Comparison of ENCODE assay signal across 8 cellular contexts in genomic region chr5:140251527-140251973, GRCh38. TPM values are rescaled to one million over a fixed set of nuclear protein-coding genes. Genes with fewer than 3 reads are reported as not detected.
DNase-seq lines count a peak whose midpoint lies in the region; ATAC-seq and TF ChIP-seq lines count a peak whose summit lies in the region.

No MANE protein-coding gene starts in this region.

- H3K27ac ChIP-seq in thyroid gland: peak overlapping the region in 1 of 3 donors; percentile 41

- H3K4me1 Mint-ChIP-seq in effector memory CD8-positive, alpha-beta T cell (ENCODE audit: low read depth in 2 of 2): peaks cover 23 to 24% of the 10 kb centered on the region in 2 donors

- H3K9me3 Mint-ChIP-seq in effector memory CD8-positive, alpha-beta T cell: no peaks in the 10 kb centered on the region

- intact Hi-C loops in thyroid gland (cut with DNase I): no loop called here

- H3K27me3 Mint-ChIP-seq in effector memory CD8-positive, alpha-beta T cell: no peaks in the 10 kb centered on the region

- TF ChIP-seq CTCF in thyroid gland (IDR thresholded peaks at IDR 0.05): no peak

- TF ChIP-seq POLR2A in thyroid gland (IDR thresholded peaks at IDR 0.05): no peak

- H3K36me3 Mint-ChIP-seq in effector memory CD8-positive, alpha-beta T cell (ENCODE audit: insufficient read depth): peaks cover 5% of the 10 kb centered on the region

- H3K27ac Mint-ChIP-seq in effector memory CD8-positive, alpha-beta T cell: peak overlapping the region; percentile 84 to 86

- no peaks in the 10 kb centered on the region for H3K9me3 ChIP-seq in thyroid gland

- H3K27me3 ChIP-seq in thyroid gland: no peaks in the 10 kb centered on the region

- no peak overlapping the region for H3K4me3 ChIP-seq in thyroid gland (replicated peaks in 1 of 3)

- H3K4me1 ChIP-seq in thyroid gland: peaks cover 30 to 65% of the 10 kb centered on the region in 2 donors

- DNase-seq in HS-27A (ENCODE audit: low read depth) (peak; percentile 78), thyroid gland (no peak)
- DNase-seq in activated CD4-positive, CD25-positive, alpha-beta regulatory T cell treated with anti-CD3 and anti-CD28 coated beads, Interleukin-2, amount 50 U/mL, for 16 hours (ENCODE audit: low read depth, low spot score): peak; percentile 21
- DNase-seq in effector memory CD8-positive, alpha-beta T cell: peak; percentile 9 to 19 (median 17)
- peak; percentile 31 to 64 for DNase-seq in stimulated activated CD4-positive, alpha-beta T cell treated with anti-CD3 and anti-CD28 coated beads, Interleukin-12 subunit alpha, Interleukin-12 subunit beta, amount 100 ng/mL, for 24 hours (ENCODE audit: low read depth in 2 of 2)
- DNase-seq in effector CD8-positive, alpha-beta T cell (lab: John Stamatoyannopoulos, UW): no peak

- no peaks in the 10 kb centered on the region for H3K36me3 ChIP-seq in thyroid gland

- WGBS in thyroid gland, 2 donors: 67 to 69% methylated on average over 5 of the region's 5 CpGs

- ATAC-seq in GM19351 (IDR thresholded peaks at IDR 0.05; ENCODE audit: unreplicated experiment) (peak; percentile 75), HG03280 (IDR thresholded peaks at IDR 0.05; ENCODE audit: unreplicated experiment) (no peak)
- ATAC-seq in effector memory CD8-positive, alpha-beta T cell (replicated peaks): peak; percentile 93

- peak overlapping the region in 1 of 2 donors; percentile 36 for H3K4me3 Mint-ChIP-seq in effector memory CD8-positive, alpha-beta T cell

RNA-seq across cellular contexts. Expression of gene PFDN1, which starts 51.4 kb away (rescaled TPM):
- total RNA-seq in thyroid gland: 100 to 1,000 TPM in 1 of 4 donors, 10 to 100 TPM in 3; 58.2 to 106 (median 87.8) TPM

Comparison
In these comparisons a context has a peak if more than half of its experiments do, and no peak if none do; other contexts are left out.
1. DNase-seq: peak in HS-27A (single experiment), activated CD4-positive, CD25-positive, alpha-beta regulatory T cell treated with anti-CD3 and anti-CD28 coated beads, Interleukin-2, amount 50 U/mL, for 16 hours (single experiment), effector memory CD8-positive, alpha-beta T cell (3 of 3) and stimulated activated CD4-positive, alpha-beta T cell treated with anti-CD3 and anti-CD28 coated beads, Interleukin-12 subunit alpha, Interleukin-12 subunit beta, amount 100 ng/mL, for 24 hours (2 of 2); none in effector CD8-positive, alpha-beta T cell (single experiment) and thyroid gland (0 of 2).